ENCODE assay signal across 11 cellular contexts in genomic region chr12:130162267-130162666, GRCh38. TPM values are rescaled to one million over a fixed set of nuclear protein-coding genes. Genes with fewer than 3 reads are reported as not detected.
A peak's percentile ranks its signal among the peaks of the same experiment; 100 is the strongest.
DNase-seq lines count a peak whose midpoint lies in the region; ATAC-seq and TF ChIP-seq lines count a peak whose summit lies in the region.
"Had no signal": no experiment of that assay in that cellular context is flagged by ENCODE, and none has a peak within 500 bp of the region (broad histone marks: within the 10 kb centered on the region; RNA-seq: fewer than 3 reads in every experiment).

Gene FZD10, plus strand, starts transcription at chr12:130162464. Its CDS starts 479 bp downstream, at chr12:130162943.

- H3K36me3 Mint-ChIP-seq in activated naive CD4-positive, alpha-beta T cell treated with anti-CD3 and anti-CD28 coated beads for 36 hours (ENCODE audit: low read depth), result no peaks in the 10 kb centered on the region
- no peaks in the 10 kb centered on the region for H3K36me3 Mint-ChIP-seq in nephron (ENCODE audit: low read depth)

- no peaks in the 10 kb centered on the region for H3K9me3 ChIP-seq in aorta (ENCODE audit: control insufficient read depth, low read length)
- H3K9me3 ChIP-seq: right lobe of liver had no signal

- no peaks in the 10 kb centered on the region for H3K27me3 ChIP-seq in aorta (ENCODE audit: control insufficient read depth in 1 of 2, insufficient read depth in 2 of 2, low read length in 1 of 2)

- peak; percentile 31 for DNase-seq in activated naive CD4-positive, alpha-beta T cell treated with anti-CD3 and anti-CD28 coated beads for 36 hours
- no peak for DNase-seq in activated naive CD4-positive, alpha-beta T cell treated with Interleukin-2 at 50 U/mL for 16 hours
- no peak for DNase-seq in epithelial cell of proximal tubule (ENCODE audit: low read depth)
- peak in 1 of 2 donors; percentile 83 for DNase-seq in aorta
- no peak for DNase-seq in HuH-7.5 (ENCODE audit: low spot score)
- DNase-seq in NCI-H2029 treated with DMSO at 0.1 percent for 48 hours (lab: John Stamatoyannopoulos, UW), result no peak
- DNase-seq: DND-41 had no signal

- TF ChIP-seq CTCF in epithelial cell of proximal tubule (conservative IDR thresholded peaks at IDR 0.05; ENCODE audit: low read depth, low read length) (no peak), nephron (IDR thresholded peaks at IDR 0.05; ENCODE audit: unreplicated experiment in 3 of 3) (no peak)

- no peaks in the 10 kb centered on the region for H3K36me3 ChIP-seq in aorta (ENCODE audit: control insufficient read depth in 1 of 2, insufficient read depth in 2 of 2, low read length in 1 of 2)
- H3K36me3 ChIP-seq: right lobe of liver had no signal

- ATAC-seq in aorta (ENCODE audit: low FRiP score), result peak; percentile 36
- no peak for ATAC-seq in GM21515 (IDR thresholded peaks at IDR 0.05; ENCODE audit: unreplicated experiment)

- H3K4me1 Mint-ChIP-seq in activated naive CD4-positive, alpha-beta T cell treated with anti-CD3 and anti-CD28 coated beads for 36 hours (ENCODE audit: low read depth), result peaks cover 13% of the 10 kb centered on the region
- peaks cover 25% of the 10 kb centered on the region for H3K4me1 Mint-ChIP-seq in nephron

- H3K27ac ChIP-seq in aorta (ENCODE audit: low read depth in 1 of 2, low read length in 2 of 2), result no peak within 1 kb of the TSS
- H3K27ac ChIP-seq: right lobe of liver had no signal

- H3K4me3 ChIP-seq in epithelial cell of proximal tubule (ENCODE audit: low read depth, low read length), result peak within 1 kb of the TSS; percentile 42
- peak within 1 kb of the TSS; percentile 42 to 49 for H3K4me3 ChIP-seq in aorta (ENCODE audit: low read length in 2 of 2)

- intact Hi-C loops in activated naive CD4-positive, alpha-beta T cell treated with anti-CD3 and anti-CD28 coated beads for 36 hours (cut with micrococcal nuclease), result loop anchor here (10.0 kb wide), 1 partner anchor 117 kb away; no protein-coding TSS in a partner anchor
- intact Hi-C loops in aorta (cut with DNase I), result no loop called here

- no peaks in the 10 kb centered on the region for H3K9me3 Mint-ChIP-seq in activated naive CD4-positive, alpha-beta T cell treated with anti-CD3 and anti-CD28 coated beads for 36 hours
- no peaks in the 10 kb centered on the region for H3K9me3 Mint-ChIP-seq in nephron

- peaks cover 46% of the 10 kb centered on the region for H3K27me3 Mint-ChIP-seq in activated naive CD4-positive, alpha-beta T cell treated with anti-CD3 and anti-CD28 coated beads for 36 hours (ENCODE audit: low read depth)
- peaks cover 45% of the 10 kb centered on the region for H3K27me3 Mint-ChIP-seq in nephron (ENCODE audit: low read depth)

- H3K4me3 Mint-ChIP-seq in activated naive CD4-positive, alpha-beta T cell treated with anti-CD3 and anti-CD28 coated beads for 36 hours, result peak within 1 kb of the TSS; percentile 55
- H3K4me3 Mint-ChIP-seq in nephron, result peak within 1 kb of the TSS; percentile 92 to 96 (median 94)

- no peaks in the 10 kb centered on the region for H3K4me1 ChIP-seq in aorta (ENCODE audit: control insufficient read depth in 1 of 2, insufficient read depth in 2 of 2, low read length in 2 of 2)

- no peak within 1 kb of the TSS for H3K27ac Mint-ChIP-seq in activated naive CD4-positive, alpha-beta T cell treated with anti-CD3 and anti-CD28 coated beads for 36 hours
- H3K27ac Mint-ChIP-seq in nephron, result peak within 1 kb of the TSS in 1 of 3 experiments; percentile 68

- CTCF ChIA-PET in activated naive CD4-positive, alpha-beta T cell treated with anti-CD3 and anti-CD28 coated beads for 36 hours (lab: Charles Lee), result no interaction called here

- 0 to 1% methylated on average over 31 to 51 of the region's 51 CpGs for WGBS in aorta, 2 donors

RNA-seq across cellular contexts. Expression of gene FZD10, which starts in this region (rescaled TPM):
- not detected for total RNA-seq in activated naive CD4-positive, alpha-beta T cell treated with anti-CD3 and anti-CD28 coated beads for 36 hours
- total RNA-seq in epithelial cell of proximal tubule (1.0 and 9.3 TPM in 2 replicates), aorta (1 to 10 TPM in 1 of 2 donors, under 1 TPM in 1; 0.72 to 1.2 TPM)
- polyA plus RNA-seq in aorta, result 1 to 10 TPM in 1 of 2 donors, under 1 TPM in 1; 0.75 to 1.7 TPM
- total RNA-seq: HT1080, right lobe of liver had no signal

Comparison
In these comparisons a context has a peak if more than half of its experiments do, and no peak if none do; other contexts are left out.
1. Peak in DNase-seq in activated naive CD4-positive, alpha-beta T cell treated with anti-CD3 and anti-CD28 coated beads for 36 hours; RNA of the gene not detected or under 1 TPM.